10 cellular contexts compared by ENCODE assay signal in genomic region chr1:160519542-160520435, GRCh38. TPM values are rescaled to one million over a fixed set of nuclear protein-coding genes. Genes with fewer than 3 reads are reported as not detected.
DNase-seq lines count a peak whose midpoint lies in the region; TF ChIP-seq lines count a peak whose summit lies in the region.
"Had no signal": no experiment of that assay in that cellular context is flagged by ENCODE, and none has a peak within 500 bp of the region (broad histone marks: within the 10 kb centered on the region; RNA-seq: fewer than 3 reads in every experiment).

No MANE protein-coding gene starts in this region.

- no peak for TF ChIP-seq POLR2A in stomach (IDR thresholded peaks at IDR 0.05)

- 29 to 41% (median 32%) methylated on average over 5 of the region's 5 CpGs for WGBS in stomach, 5 donors

- H3K9ac ChIP-seq in colonic mucosa (ENCODE audit: low read depth in 2 of 2, low read length in 2 of 2): no peak overlapping the region

- DNase-seq in activated naive CD4-positive, alpha-beta T cell treated with Interleukin-2 at 50 U/mL for 16 hours: peak; percentile 26
- DNase-seq in activated naive CD4-positive, alpha-beta T cell (lab: John Stamatoyannopoulos, UW): no peak
- peak; percentile 99 for DNase-seq in NCI-H1694 treated with DMSO at 0.1 percent for 48 hours (lab: John Stamatoyannopoulos, UW)
- no peak for DNase-seq in colonic mucosa
- no peak for DNase-seq in stomach
- DNase-seq in NCI-H1105 (lab: John Stamatoyannopoulos, UW): no peak
- no peak for DNase-seq in SKM-1 (lab: John Stamatoyannopoulos, UW; ENCODE audit: unreplicated experiment)
- DNase-seq in NCI-H2171 treated with DMSO at 0.1 percent for 48 hours (lab: John Stamatoyannopoulos, UW): no peak
- DNase-seq: cortex of kidney had no signal

- H3K4me3 ChIP-seq in colonic mucosa (no peak overlapping the region), stomach (peak overlapping the region in 1 of 4 donors; percentile 29)
- H3K4me3 ChIP-seq: SJSA1 had no signal

- H3K36me3 ChIP-seq in colonic mucosa (no peaks in the 10 kb centered on the region), stomach (no peaks in the 10 kb centered on the region)
- H3K36me3 ChIP-seq: SJSA1 had no signal

- peak overlapping the region; percentile 13 for H3K27ac ChIP-seq in colonic mucosa
- H3K27ac ChIP-seq in stomach: peak overlapping the region in 4 of 5 donors; percentile 43 to 73 (median 62)
- H3K27ac ChIP-seq: SJSA1 had no signal

- H3K27me3 ChIP-seq in colonic mucosa (no peaks in the 10 kb centered on the region), stomach (no peaks in the 10 kb centered on the region)
- H3K27me3 ChIP-seq: SJSA1 had no signal

- H3K9me3 ChIP-seq in colonic mucosa (no peaks in the 10 kb centered on the region), stomach (peaks cover 0 to 7% (median 0%) of the 10 kb centered on the region in 4 donors)
- H3K9me3 ChIP-seq: SJSA1 had no signal

- H3K4me1 ChIP-seq in colonic mucosa (no peaks in the 10 kb centered on the region), stomach (peaks cover 0 to 12% (median 7%) of the 10 kb centered on the region in 4 donors)

- TF ChIP-seq CTCF in colonic mucosa (IDR thresholded peaks at IDR 0.05) (no peak), stomach (IDR thresholded peaks at IDR 0.05) (peak in 1 of 7 experiments; percentile 5)

- intact Hi-C loops in colonic mucosa (cut with DNase I) (no loop called here), stomach (cut with DNase I; ENCODE audit: low total_unique reads) (no loop called here)

- no peak for TF ChIP-seq EP300 in stomach (IDR thresholded peaks at IDR 0.05)

RNA-seq across cellular contexts. Expression of gene SLAMF6, which starts 3.3 kb away (rescaled TPM):
- total RNA-seq in colonic mucosa (1 to 10 TPM; 1.1 to 1.4 TPM), stomach (10 to 100 TPM in 2 of 5 donors, 1 to 10 TPM in 1, under 1 TPM in 1, not detected in 1; 0.37 to 18.1 (median 8.1) TPM)
- 1 to 10 TPM in 2 of 3 donors, under 1 TPM in 1; 0.19 to 1.1 (median 1.1) TPM for polyA plus RNA-seq in stomach
- total RNA-seq: SJSA1 had no signal

RNA-seq across cellular contexts. Expression of gene CD84, which starts 59.5 kb away (rescaled TPM):
- total RNA-seq in colonic mucosa (1 to 10 TPM; 1.3 to 3.0 TPM), stomach (1 to 10 TPM; 1.3 to 7.6 (median 2.8) TPM)
- polyA plus RNA-seq in stomach: under 1 TPM; 0.23 to 0.75 (median 0.46) TPM
- total RNA-seq: SJSA1 had no signal

Comparison
In these comparisons a context has a peak if more than half of its experiments do, and no peak if none do; other contexts are left out.
1. DNase-seq: peak in activated naive CD4-positive, alpha-beta T cell treated with Interleukin-2 at 50 U/mL for 16 hours (single experiment) and NCI-H1694 treated with DMSO at 0.1 percent for 48 hours (single experiment); none in activated naive CD4-positive, alpha-beta T cell (0 of 4), colonic mucosa (single experiment), stomach (single experiment), NCI-H1105 (single experiment), SKM-1 (single experiment) and NCI-H2171 treated with DMSO at 0.1 percent for 48 hours (single experiment).